28 cellular contexts compared by ENCODE assay signal in genomic region chr14:69027242-69027913, GRCh38.
"Had no signal": no experiment of that assay in that cellular context is flagged by ENCODE, and none has a peak within 500 bp of the region (broad histone marks: within the 10 kb centered on the region; RNA-seq: fewer than 3 reads in every experiment).

No MANE protein-coding gene starts in this region.

- H3K36me3 Mint-ChIP-seq: natural killer cell; stimulated activated memory B cell treated with anti-CD40 and anti-IgM and Interleukin-4, amounts not matched to agents 10 μg/mL and 1 μg/mL and 100 μg/mL, for 72 hours; type B pancreatic cell had no signal

- H3K9me3 Mint-ChIP-seq: natural killer cell; neural crest cell; stimulated activated memory B cell treated with anti-CD40 and anti-IgM and Interleukin-4, amounts not matched to agents 10 μg/mL and 1 μg/mL and 100 μg/mL, for 72 hours; type B pancreatic cell had no signal

- H3K9me3 ChIP-seq: esophagus squamous epithelium, heart right ventricle, left ventricle myocardium inferior, lower lobe of right lung, sigmoid colon, spleen, testis, tibial artery had no signal

- H2AFZ ChIP-seq: parathyroid adenoma had no signal

- H3K27ac ChIP-seq: coronary artery, esophagus squamous epithelium, heart right ventricle, left ventricle myocardium inferior, lower lobe of right lung, parathyroid adenoma, sigmoid colon, spleen, testis, tibial artery had no signal

- H3K4me3 ChIP-seq: coronary artery, esophagus squamous epithelium, heart right ventricle, left ventricle myocardium inferior, lower lobe of right lung, sigmoid colon, spleen, testis, tibial artery had no signal

- H3K4me1 ChIP-seq: esophagus squamous epithelium, heart right ventricle, left ventricle myocardium inferior, lower lobe of right lung, parathyroid adenoma, sigmoid colon, spleen, testis, tibial artery had no signal

- H3K27me3 Mint-ChIP-seq: progenitor cell of endocrine pancreas had no signal

- H3K27ac Mint-ChIP-seq: natural killer cell; progenitor cell of endocrine pancreas; stimulated activated memory B cell treated with anti-CD40 and anti-IgM and Interleukin-4, amounts not matched to agents 10 μg/mL and 1 μg/mL and 100 μg/mL, for 72 hours; type B pancreatic cell had no signal

- H3K79me2 ChIP-seq: parathyroid adenoma had no signal

- FAIRE-seq: endometrium, islet of Langerhans had no signal

- H3K4me1 Mint-ChIP-seq: natural killer cell; neural crest cell; stimulated activated memory B cell treated with anti-CD40 and anti-IgM and Interleukin-4, amounts not matched to agents 10 μg/mL and 1 μg/mL and 100 μg/mL, for 72 hours had no signal

- ATAC-seq: heart right ventricle; left colon; lower lobe of right lung; natural killer cell; stimulated activated memory B cell treated with anti-CD40 and anti-IgM and Interleukin-4, amounts not matched to agents 10 μg/mL and 1 μg/mL and 100 μg/mL, for 72 hours; stimulated activated naive CD8-positive, alpha-beta T cell treated with anti-CD3 and anti-CD28 coated beads, Interleukin-15, Interleukin-2, amounts not matched to agents 100 U/mL and 50 U/mL, for 24 hours had no signal

- H3K36me3 ChIP-seq: esophagus squamous epithelium, heart right ventricle, left ventricle myocardium inferior, lower lobe of right lung, sigmoid colon, spleen, tibial artery had no signal

- H3K9ac ChIP-seq: parathyroid adenoma had no signal

- H3K4me3 Mint-ChIP-seq: natural killer cell; neural crest cell; stimulated activated memory B cell treated with anti-CD40 and anti-IgM and Interleukin-4, amounts not matched to agents 10 μg/mL and 1 μg/mL and 100 μg/mL, for 72 hours; type B pancreatic cell had no signal

- H3K27me3 ChIP-seq: esophagus squamous epithelium, heart right ventricle, sigmoid colon, spleen, testis, tibial artery had no signal

- DNase-seq: dermis blood vessel endothelial cell; effector memory CD4-positive, alpha-beta T cell; erythroblast; esophagus squamous epithelium; foreskin melanocyte; glutamatergic neuron; heart right ventricle; hippocampal formation; kidney glomerular epithelial cell; left colon; left ventricle myocardium inferior; lower lobe of right lung; natural killer cell; sigmoid colon; spleen; stimulated activated CD4-positive, alpha-beta T cell treated with anti-CD3 and anti-CD28 coated beads, Interleukin-4, amount 100 ng/mL, for 4 hours; stimulated activated naive CD8-positive, alpha-beta T cell treated with anti-CD3 and anti-CD28 coated beads, Interleukin-15, Interleukin-2, amounts not matched to agents 100 U/mL and 50 U/mL, for 24 hours; substantia nigra; testis; tibial artery had no signal
